In genomic region chr21:43287974-43288755, GRCh38 we compare ENCODE assay signal across 19 cellular contexts.
DNase-seq lines count a peak whose midpoint lies in the region; ATAC-seq, FAIRE-seq and TF ChIP-seq lines count a peak whose summit lies in the region.
"Had no signal": no experiment of that assay in that cellular context is flagged by ENCODE, and none has a peak within 500 bp of the region (broad histone marks: within the 10 kb centered on the region; RNA-seq: fewer than 3 reads in every experiment).

No MANE protein-coding gene starts in this region.

- H2BK120ac ChIP-seq in trophoblast cell (ENCODE audit: insufficient read depth, low read length, poor library complexity): no peak overlapping the region

- H3K4me1 Mint-ChIP-seq in Caco-2 (ENCODE audit: low read depth, unreplicated experiment): peaks cover 7% of the 10 kb centered on the region
- H3K4me1 Mint-ChIP-seq in glutamatergic neuron (ENCODE audit: low read depth, unreplicated experiment): peaks cover 23% of the 10 kb centered on the region
- H3K4me1 Mint-ChIP-seq: CD14-positive monocyte had no signal

- H3K36me3 ChIP-seq in Caco-2 (ENCODE audit: control insufficient read depth, insufficient read depth, low read length): no peaks in the 10 kb centered on the region
- H3K36me3 ChIP-seq in trophoblast cell (ENCODE audit: control insufficient read depth in 1 of 2, insufficient read depth in 2 of 2, low read length in 2 of 2): no peaks in the 10 kb centered on the region
- H3K36me3 ChIP-seq: gastrocnemius medialis, ovary, vagina had no signal

- FAIRE-seq in D721Med (lab: Jason Lieb, UNC): no peak
- FAIRE-seq: G401.6 had no signal

- H3K27ac ChIP-seq in trophoblast cell (ENCODE audit: low read depth, low read length): no peak overlapping the region
- H3K27ac ChIP-seq: gastrocnemius medialis, ovary, vagina had no signal

- H4K12ac ChIP-seq in trophoblast cell (ENCODE audit: low read depth, low read length): no peak overlapping the region

- H3K36me3 Mint-ChIP-seq in Caco-2 (ENCODE audit: insufficient read depth, unreplicated experiment) (no peaks in the 10 kb centered on the region), glutamatergic neuron (ENCODE audit: unreplicated experiment) (no peaks in the 10 kb centered on the region)
- H3K36me3 Mint-ChIP-seq: CD14-positive monocyte, T-cell had no signal

- DNase-seq in Caco-2 (peak; percentile 68 to 84), NCI-H460 (ENCODE audit: extremely low read depth, low read depth) (peak; percentile 33), glutamatergic neuron (no peak), trophoblast cell (peak; percentile 75 to 84), NCI-H2081 (lab: John Stamatoyannopoulos, UW) (no peak), D721Med (ENCODE audit: insufficient read length, low spot score) (no peak)
- DNase-seq: activated CD4-positive, CD25-positive, alpha-beta regulatory T cell; activated naive CD4-positive, alpha-beta T cell treated with anti-CD3 and anti-CD28 coated beads, Interleukin-2, amount 50 U/mL, for 16 hours; caudate nucleus; gastrocnemius medialis; KG1; midbrain; T-cell had no signal

- H3K14ac ChIP-seq in trophoblast cell (ENCODE audit: low read length): no peak overlapping the region

- H3K4me3 ChIP-seq in Caco-2 (ENCODE audit: low read depth, low read length) (peak overlapping the region; percentile 9; the same call in 1 of the 2 replicates), trophoblast cell (ENCODE audit: low read depth, low read length) (no peak overlapping the region)
- H3K4me3 ChIP-seq: gastrocnemius medialis, ovary, vagina had no signal

- no peak overlapping the region for H2BK12ac ChIP-seq in trophoblast cell (ENCODE audit: low read length)

- H3K4me3 Mint-ChIP-seq in Caco-2 (ENCODE audit: unreplicated experiment) (peak overlapping the region; percentile 68), glutamatergic neuron (ENCODE audit: unreplicated experiment) (no peak overlapping the region)
- H3K4me3 Mint-ChIP-seq: CD14-positive monocyte, T-cell had no signal

- no peak overlapping the region for H3K4ac ChIP-seq in trophoblast cell (ENCODE audit: low read depth, low read length)

- no peaks in the 10 kb centered on the region for H3K79me1 ChIP-seq in trophoblast cell (ENCODE audit: low read length)

- H3K4me1 ChIP-seq in Caco-2: peaks cover 27% of the 10 kb centered on the region
- H3K4me1 ChIP-seq in trophoblast cell (ENCODE audit: control insufficient read depth in 1 of 2, insufficient read depth in 2 of 2, low read length in 2 of 2): no peaks in the 10 kb centered on the region
- H3K4me1 ChIP-seq: gastrocnemius medialis, vagina had no signal

- no peak overlapping the region for H3K4me2 ChIP-seq in trophoblast cell (ENCODE audit: low read length)

- H3K27ac Mint-ChIP-seq in Caco-2 (ENCODE audit: unreplicated experiment) (peak overlapping the region; percentile 65), glutamatergic neuron (ENCODE audit: unreplicated experiment) (peak overlapping the region; percentile 17)
- H3K27ac Mint-ChIP-seq: CD14-positive monocyte, T-cell had no signal

- H2AK5ac ChIP-seq in trophoblast cell (ENCODE audit: low read length): no peak overlapping the region

- H3K79me2 ChIP-seq in trophoblast cell (ENCODE audit: control insufficient read depth, insufficient read depth, low read length, poor library complexity): no peaks in the 10 kb centered on the region

- no TSS peak for BruUV-seq in Caco-2 (replicated peaks; lab: Mats Ljungman, UMichigan)

- H3K9me3 Mint-ChIP-seq in Caco-2 (ENCODE audit: unreplicated experiment): no peaks in the 10 kb centered on the region
- peaks cover 2% of the 10 kb centered on the region for H3K9me3 Mint-ChIP-seq in glutamatergic neuron (ENCODE audit: unreplicated experiment)

- no peaks in the 10 kb centered on the region for H3K27me3 ChIP-seq in Caco-2 (replicated peaks; ENCODE audit: control insufficient read depth, insufficient read depth, low read length)
- no peaks in the 10 kb centered on the region for H3K27me3 ChIP-seq in trophoblast cell (ENCODE audit: insufficient read depth, low read length)
- H3K27me3 ChIP-seq: ovary, vagina had no signal

- H2AFZ ChIP-seq in trophoblast cell (ENCODE audit: insufficient read depth, low read length, poor library complexity): no peak overlapping the region

- WGBS in trophoblast cell (ENCODE audit: extremely low coverage, insufficient coverage, insufficient read length): no CpG with 5 or more reads among the region's 20 CpGs

- no peak overlapping the region for H4K91ac ChIP-seq in trophoblast cell (ENCODE audit: low read depth, low read length)

- intact Hi-C loops in Caco-2 (cut with micrococcal nuclease; ENCODE audit: unreplicated experiment): loop anchor here (1.0 kb wide), 1 partner anchor 45 kb away; no protein-coding TSS in a partner anchor

- no peak overlapping the region for H2BK5ac ChIP-seq in trophoblast cell (ENCODE audit: low read depth, low read length, poor library complexity)

- CTCF ChIA-PET in Caco-2 (lab: Charles Lee): interaction anchor here (0.6 kb wide), 2 partner anchors 25 to 45 kb away, joined by 3 read pairs; no protein-coding TSS in a partner anchor

- no peaks in the 10 kb centered on the region for H3K27me3 Mint-ChIP-seq in Caco-2 (ENCODE audit: insufficient read depth, unreplicated experiment)
- H3K27me3 Mint-ChIP-seq in glutamatergic neuron (ENCODE audit: unreplicated experiment): peaks cover 1% of the 10 kb centered on the region
- H3K27me3 Mint-ChIP-seq: T-cell had no signal

- H3K9me3 ChIP-seq in Caco-2 (peaks cover 4% of the 10 kb centered on the region; the same call in 1 of the 2 replicates), trophoblast cell (ENCODE audit: insufficient read depth, low read depth, low read length) (peaks cover 4% of the 10 kb centered on the region)
- H3K9me3 ChIP-seq: gastrocnemius medialis, ovary, vagina had no signal

- no peak overlapping the region for H4K8ac ChIP-seq in trophoblast cell (ENCODE audit: low read depth, low read length)

- no peak overlapping the region for H3K9ac ChIP-seq in trophoblast cell (ENCODE audit: low read length)

- ATAC-seq in GM21528 (IDR thresholded peaks at IDR 0.05; ENCODE audit: low FRiP score, unreplicated experiment) (no peak), HG02840 (IDR thresholded peaks at IDR 0.05; ENCODE audit: low FRiP score, unreplicated experiment) (no peak)

- no peak overlapping the region for H3K18ac ChIP-seq in trophoblast cell (ENCODE audit: low read length)

- POLR2A ChIA-PET in Caco-2 (lab: Charles Lee): interaction anchor here (1.2 kb wide), 1 partner anchor 11 kb away, joined by 3 read pairs; no protein-coding TSS in a partner anchor

- H3K23ac ChIP-seq in trophoblast cell (ENCODE audit: low read length): no peak overlapping the region

- TF ChIP-seq CTCF in Caco-2 (IDR thresholded peaks at IDR 0.05; ENCODE audit: insufficient read depth in 1 of 2, low read depth in 1 of 2, low read length in 1 of 2, severe bottlenecking in 1 of 2, unreplicated experiment in 1 of 2): no peak
- TF ChIP-seq CTCF in glutamatergic neuron (IDR thresholded peaks at IDR 0.05; ENCODE audit: partially characterized antibody, unreplicated experiment): no peak
- no peak for TF ChIP-seq CTCF in D721Med (IDR thresholded peaks at IDR 0.05; ENCODE audit: insufficient read depth, missing control alignments)

Comparison
In these comparisons a context has a peak if more than half of its experiments do, and no peak if none do; other contexts are left out.
1. DNase-seq: peak in Caco-2 (2 of 2), NCI-H460 (single experiment) and trophoblast cell (2 of 2); none in glutamatergic neuron (single experiment), NCI-H2081 (0 of 2) and D721Med (single experiment).